Comparison of ENCODE assay signal across 8 cellular contexts in genomic region chr14:102819790-102820330, GRCh38. TPM values are rescaled to one million over a fixed set of nuclear protein-coding genes. Genes with fewer than 3 reads are reported as not detected.
A peak's percentile ranks its signal among the peaks of the same experiment; 100 is the strongest.
DNase-seq lines count a peak whose midpoint lies in the region; ATAC-seq and TF ChIP-seq lines count a peak whose summit lies in the region.

No MANE protein-coding gene starts in this region.

- CTCF ChIA-PET in Caco-2 (lab: Charles Lee): interaction anchor here (0.5 kb wide), 1 partner anchor 17 kb away, joined by 4 read pairs; no protein-coding TSS in a partner anchor

- POLR2A ChIA-PET in Caco-2 (lab: Charles Lee): no interaction called here

- H3K36me3 Mint-ChIP-seq in immature natural killer cell (peaks cover 0 to 3% (median 0%) of the 10 kb centered on the region in 3 donors), Caco-2 (ENCODE audit: insufficient read depth, unreplicated experiment) (no peaks in the 10 kb centered on the region)

- in situ Hi-C loops in GM13977 (cut with MboI; ENCODE audit: low pct_unique_long_range_greater_than_20kb, low sequenced_read_pairs, unreplicated experiment): no loop called here

- no peaks in the 10 kb centered on the region for H3K27me3 ChIP-seq in Caco-2 (replicated peaks; ENCODE audit: control insufficient read depth, insufficient read depth, low read length)

- DNase-seq in NCI-H69 (lab: John Stamatoyannopoulos, UW) (peak; percentile 47), immature natural killer cell (no peak), GM13977 (ENCODE audit: low spot score) (no peak), CD1c-positive myeloid dendritic cell (ENCODE audit: extremely low spot score) (no peak), Caco-2 (no peak)
- no peak for DNase-seq in stimulated activated CD4-positive, alpha-beta T cell treated with anti-CD3 and anti-CD28 coated beads, Interleukin-1b, Interleukin-23, amount 100 ng/mL, for 48 hours

- no TSS peak for BruUV-seq in Caco-2 (replicated peaks; lab: Mats Ljungman, UMichigan)

- H3K4me1 Mint-ChIP-seq in immature natural killer cell: peaks cover 50 to 58% of the 10 kb centered on the region in 2 donors
- no peaks in the 10 kb centered on the region for H3K4me1 Mint-ChIP-seq in Caco-2 (ENCODE audit: low read depth, unreplicated experiment)

- H3K4me1 ChIP-seq in Caco-2: no peaks in the 10 kb centered on the region

- no peaks in the 10 kb centered on the region for H3K36me3 ChIP-seq in Caco-2 (ENCODE audit: control insufficient read depth, insufficient read depth, low read length)

- H3K4me3 Mint-ChIP-seq in immature natural killer cell (peak overlapping the region in 4 of 5 donors; percentile 20 to 75 (median 54)), Caco-2 (ENCODE audit: unreplicated experiment) (no peak overlapping the region)

- ATAC-seq in GM18517 (IDR thresholded peaks at IDR 0.05; ENCODE audit: unreplicated experiment): peak; percentile 13
- ATAC-seq in GM21786 (IDR thresholded peaks at IDR 0.05; ENCODE audit: unreplicated experiment): peak; percentile 13

- no peaks in the 10 kb centered on the region for H3K9me3 Mint-ChIP-seq in immature natural killer cell
- no peaks in the 10 kb centered on the region for H3K9me3 Mint-ChIP-seq in Caco-2 (ENCODE audit: unreplicated experiment)

- no peak for TF ChIP-seq CTCF in GM13977 (IDR thresholded peaks at IDR 0.05; ENCODE audit: extremely low read depth, insufficient read depth, missing control alignments)
- TF ChIP-seq CTCF in Caco-2 (IDR thresholded peaks at IDR 0.05; ENCODE audit: insufficient read depth in 1 of 2, low read depth in 1 of 2, low read length in 1 of 2, severe bottlenecking in 1 of 2, unreplicated experiment in 1 of 2): no peak

- peak overlapping the region in 5 of 6 donors; percentile 57 to 79 (median 69) for H3K27ac Mint-ChIP-seq in immature natural killer cell
- no peak overlapping the region for H3K27ac Mint-ChIP-seq in Caco-2 (ENCODE audit: unreplicated experiment)

- no peaks in the 10 kb centered on the region for H3K9me3 ChIP-seq in Caco-2

- peaks cover 0 to 2% (median 0%) of the 10 kb centered on the region in 3 donors for H3K27me3 Mint-ChIP-seq in immature natural killer cell (ENCODE audit: low read depth in 3 of 3)
- H3K27me3 Mint-ChIP-seq in Caco-2 (ENCODE audit: insufficient read depth, unreplicated experiment): no peaks in the 10 kb centered on the region

- intact Hi-C loops in Caco-2 (cut with micrococcal nuclease; ENCODE audit: unreplicated experiment): no loop called here

- H3K4me3 ChIP-seq in Caco-2 (ENCODE audit: low read depth, low read length): no peak overlapping the region

RNA-seq across cellular contexts. Expression of gene TRAF3, which starts 42.6 kb away (rescaled TPM):
- polyA plus RNA-seq in immature natural killer cell: 10 to 100 TPM in 1 of 3 donors, 1 to 10 TPM in 2; 9.2 to 12.8 (median 9.3) TPM
- 16.6 and 18.3 TPM in 2 replicates for total RNA-seq in Caco-2 (2022)
